In the genomic region with DNA sequence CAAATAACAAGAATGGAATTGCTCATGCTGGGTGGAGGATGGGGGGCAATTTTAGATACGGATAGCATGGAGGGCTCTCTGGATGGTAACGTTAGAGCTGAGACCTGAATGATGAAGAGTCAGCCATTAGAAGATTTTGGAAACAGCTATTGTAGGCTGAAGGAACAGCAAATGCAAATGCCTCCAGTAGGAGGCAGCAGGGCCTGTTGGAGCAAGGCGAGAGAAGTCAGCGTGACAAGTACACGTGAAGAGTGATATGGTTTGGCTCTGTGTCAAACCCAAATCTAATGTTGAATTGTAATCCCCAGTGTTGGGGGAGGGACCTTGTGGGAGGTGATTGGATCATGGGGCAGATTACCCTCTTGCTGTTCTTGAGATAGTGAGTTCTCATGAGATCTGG, we compare ENCODE assay signal across 12 cellular contexts. TPM values are rescaled to one million over a fixed set of nuclear protein-coding genes. Genes with fewer than 3 reads are reported as not detected.
A peak's percentile ranks its signal among the peaks of the same experiment; 100 is the strongest.
DNase-seq lines count a peak whose midpoint lies in the region; ATAC-seq, FAIRE-seq and TF ChIP-seq lines count a peak whose summit lies in the region.
"Had no signal": no experiment of that assay in that cellular context is flagged by ENCODE, and none has a peak within 500 bp of the region (broad histone marks: within the 10 kb centered on the region; RNA-seq: fewer than 3 reads in every experiment).

No MANE protein-coding gene starts in this region.

- H3K9me3 ChIP-seq in keratinocyte (ENCODE audit: control insufficient read depth, low read depth, low read length): peaks cover 1% of the 10 kb centered on the region

- in situ Hi-C loops in astrocyte of the spinal cord (cut with HindIII; ENCODE audit: low sequenced_read_pairs): no loop called here

- dilution Hi-C loops in keratinocyte (cut with MboI; ENCODE audit: extremely low pct_ligation_motif_present, low sequenced_read_pairs): no loop called here

- peaks cover 11% of the 10 kb centered on the region for H3K27me3 Mint-ChIP-seq in HFFc6 (ENCODE audit: insufficient read depth)

- H4K20me1 ChIP-seq in keratinocyte (ENCODE audit: control insufficient read depth, extremely low read depth, insufficient read depth, low read length): no peaks in the 10 kb centered on the region

- H3K27ac ChIP-seq in C4-2B (no peak overlapping the region), keratinocyte (ENCODE audit: control insufficient read depth, insufficient read depth, low read length) (no peak overlapping the region)
- H3K27ac ChIP-seq: tibial nerve had no signal

- TF ChIP-seq CTCF in C4-2B (conservative IDR thresholded peaks at IDR 0.05): peak; percentile 59
- peak; percentile 76 for TF ChIP-seq CTCF in HFFc6 (IDR thresholded peaks at IDR 0.05)
- peak; percentile 43 for TF ChIP-seq CTCF in astrocyte of the spinal cord (IDR thresholded peaks at IDR 0.05; ENCODE audit: low read depth, low read length)
- peak; percentile 51 to 77 (median 64) for TF ChIP-seq CTCF in keratinocyte (optimal IDR thresholded peaks at IDR 0.05 in 1 of 3, IDR thresholded peaks at IDR 0.05 in 1 of 3, conservative IDR thresholded peaks at IDR 0.05 in 1 of 3; ENCODE audit: extremely low read depth in 1 of 3, insufficient read depth in 2 of 3, low read length in 3 of 3)

- H3K4me2 ChIP-seq in keratinocyte (ENCODE audit: control insufficient read depth, extremely low read depth, insufficient read depth, low read depth, low read length): no peak overlapping the region

- H3K36me3 Mint-ChIP-seq in HFFc6 (ENCODE audit: low read depth): peaks cover 12% of the 10 kb centered on the region

- no peak overlapping the region for H3K4me3 Mint-ChIP-seq in HFFc6

- DNase-seq in HFFc6 (peak; percentile 22), astrocyte of the spinal cord (ENCODE audit: low read depth, low spot score) (no peak), keratinocyte (ENCODE audit: low read depth, low spot score) (no peak), GM19239 (ENCODE audit: insufficient read length, low spot score) (no peak), NCI-H1417 treated with DMSO at 0.1 percent for 48 hours (lab: John Stamatoyannopoulos, UW) (no peak), NCI-H446 treated with DMSO at 0.1 percent for 48 hours (lab: John Stamatoyannopoulos, UW) (no peak)
- DNase-seq: stimulated activated CD4-positive, alpha-beta T cell treated with anti-CD3 and anti-CD28 coated beads, Interleukin-2, amount 100 ng/mL, for 48 hours; T-helper 9 cell had no signal

- no peak overlapping the region for H3K27ac Mint-ChIP-seq in HFFc6

- H3K4me3 ChIP-seq in astrocyte of the spinal cord (ENCODE audit: low read depth, low read length) (no peak overlapping the region), keratinocyte (ENCODE audit: control insufficient read depth in 2 of 3, extremely low read depth in 1 of 3, insufficient read depth in 2 of 3, low read depth in 1 of 3, low read length in 3 of 3) (no peak overlapping the region)
- H3K4me3 ChIP-seq: tibial nerve had no signal

- no peaks in the 10 kb centered on the region for H3K79me2 ChIP-seq in keratinocyte (ENCODE audit: control insufficient read depth, insufficient read depth, low read length)

- H3K4me1 Mint-ChIP-seq in HFFc6 (ENCODE audit: low read depth): peaks cover 36% of the 10 kb centered on the region

- H3K9me3 Mint-ChIP-seq in HFFc6: peaks cover 15% of the 10 kb centered on the region

- no peaks in the 10 kb centered on the region for H3K4me1 ChIP-seq in keratinocyte (ENCODE audit: control insufficient read depth, extremely low read depth, insufficient read depth, low read length)

- ATAC-seq in GM21576 (IDR thresholded peaks at IDR 0.05; ENCODE audit: unreplicated experiment): no peak

- no peaks in the 10 kb centered on the region for H3K9me1 ChIP-seq in keratinocyte (ENCODE audit: control insufficient read depth, extremely low read depth, insufficient read depth, low read length)

- FAIRE-seq in keratinocyte (lab: Jason Lieb, UNC): no peak
- no peak for FAIRE-seq in GM19239 (lab: Jason Lieb, UNC)
- FAIRE-seq: endometrium had no signal

- H2AFZ ChIP-seq in keratinocyte (ENCODE audit: control insufficient read depth, low read length): no peak overlapping the region

- no peak overlapping the region for H3K9ac ChIP-seq in keratinocyte (ENCODE audit: control insufficient read depth, extremely low read depth, insufficient read depth, low read length)

- H3K36me3 ChIP-seq in keratinocyte (ENCODE audit: control insufficient read depth in 2 of 2, extremely low read depth in 1 of 2, insufficient read depth in 2 of 2, low read length in 2 of 2): no peaks in the 10 kb centered on the region
- H3K36me3 ChIP-seq: tibial nerve had no signal

- no peaks in the 10 kb centered on the region for H3K27me3 ChIP-seq in keratinocyte (ENCODE audit: control insufficient read depth, extremely low read depth, insufficient read depth, low read length)
- H3K27me3 ChIP-seq: tibial nerve had no signal

RNA-seq across cellular contexts. Expression of a gene that starts 59.3 kb away (rescaled TPM):
- total RNA-seq in HFFc6 (2021; fragmentation: NEBNext Ultra II Directional; extraction: Animal tissue kit (Norgen Biotek cat#: 25700)): 10 to 100 TPM; 13.9 to 18.5 (median 16.9) TPM
- 0.07 TPM in 1 of 3 replicates, not detected in the others for polyA plus RNA-seq in keratinocyte
- polyA plus RNA-seq in keratinocyte (2011; ENCODE audit: low read depth): 0.22 TPM
- polyA plus RNA-seq in keratinocyte (2011; cell fraction: cytosol; rRNA removed): 0.09 TPM in 1 of 2 replicates, not detected in the other
- 0.12 TPM in 1 of 2 replicates, not detected in the other for polyA plus RNA-seq in keratinocyte (2011; cell fraction: nucleus; rRNA removed)
- polyA plus RNA-seq in keratinocyte (2012; ENCODE audit: low replicate concordance): 0.72 TPM in 1 of 2 replicates, not detected in the other
- not detected in 3 replicates for polyA minus RNA-seq in keratinocyte
- not detected for polyA minus RNA-seq in keratinocyte (2011; cell fraction: cytosol; rRNA and poly(A)+ RNA removed)
- not detected in 2 replicates for polyA minus RNA-seq in keratinocyte (2011; cell fraction: nucleus; rRNA and poly(A)+ RNA removed)
